24 cellular contexts compared by ENCODE assay signal in the genomic region with DNA sequence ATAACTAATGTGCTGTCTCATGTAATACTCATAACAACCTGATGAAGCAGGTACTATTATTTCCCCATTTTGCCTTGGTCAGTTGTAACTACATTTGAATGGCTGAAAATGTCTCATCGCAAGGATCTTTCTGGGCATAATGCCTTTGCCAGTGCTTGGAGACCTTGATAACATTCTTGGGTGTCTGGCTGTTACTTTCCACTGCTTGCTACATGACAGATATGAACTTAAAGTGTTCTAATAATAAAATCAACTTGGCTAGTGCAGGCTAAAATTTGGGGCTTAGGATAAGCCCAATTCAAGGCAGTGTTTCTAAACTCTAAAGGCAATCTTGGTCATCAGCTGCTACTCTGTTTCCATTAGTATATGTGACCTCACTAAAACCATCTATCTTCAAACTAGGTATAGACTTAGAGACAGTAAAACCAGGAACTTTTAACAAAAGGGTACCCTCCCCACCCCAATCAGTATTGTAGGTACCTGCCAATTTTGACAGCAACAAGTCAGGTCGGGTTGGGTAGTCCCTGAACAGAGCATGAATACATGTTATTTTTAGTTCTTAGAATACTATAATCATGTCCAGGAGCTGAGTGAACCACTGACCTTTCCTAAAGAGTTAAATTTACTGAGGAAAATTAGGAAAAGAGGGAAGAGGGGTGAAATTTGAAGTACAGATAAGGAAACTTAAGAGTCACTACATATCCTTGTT.
"Had no signal": no experiment of that assay in that cellular context is flagged by ENCODE, and none has a peak within 500 bp of the region (broad histone marks: within the 10 kb centered on the region; RNA-seq: fewer than 3 reads in every experiment).

No MANE protein-coding gene starts in this region.

- H3K9me3 ChIP-seq: breast epithelium, esophagus squamous epithelium had no signal

- H3K9me3 Mint-ChIP-seq: nephron had no signal

- DNase-seq: activated CD4-positive, alpha-beta T cell treated with anti-CD3 and anti-CD28 coated beads for 48 hours; activated CD4-positive, CD25-positive, alpha-beta regulatory T cell; activated CD8-positive, alpha-beta T cell treated with anti-CD3 and anti-CD28 coated beads, Interleukin-2, amount 10 ng/mL, durations not matched to agents 7 days and 5 days; activated effector memory CD4-positive, alpha-beta T cell treated with anti-CD3 and anti-CD28 coated beads, Interleukin-2, amount 50 U/mL, for 16 hours; activated naive CD4-positive, alpha-beta T cell treated with anti-CD3 and anti-CD28 coated beads, Interleukin-2, amount 50 U/mL, for 16 hours; activated T-cell treated with anti-CD3 and anti-CD28 coated beads, Interleukin-2, amount 50 U/mL, for 24 hours; cerebellar nuclear complex; effector memory CD4-positive, alpha-beta T cell; esophagus squamous epithelium; hippocampal formation; left colon; midbrain; retina; stimulated activated CD4-positive, alpha-beta T cell treated with anti-CD3 and anti-CD28 coated beads, Interleukin-2, amount 100 ng/mL, for 24 hours; stimulated activated naive CD8-positive, alpha-beta T cell treated with anti-CD3 and anti-CD28 coated beads, Interleukin-15, Interleukin-2, amounts not matched to agents 100 U/mL and 50 U/mL, for 24 hours; substantia nigra; SW 1271; transverse colon had no signal

- H3K27me3 ChIP-seq: breast epithelium, esophagus squamous epithelium, transverse colon had no signal

- FAIRE-seq: endothelial cell of umbilical vein, islet of Langerhans, TTC549 had no signal

- H3K4me3 Mint-ChIP-seq: activated CD8-positive, alpha-beta T cell treated with anti-CD3 and anti-CD28 coated beads, Interleukin-2, amount 10 ng/mL, durations not matched to agents 7 days and 5 days; activated T-cell treated with anti-CD3 and anti-CD28 coated beads, Interleukin-2, amount 50 U/mL, for 24 hours; dendritic cell treated with granulocyte-macrophage colony-stimulating factor and Interleukin-4, amounts not matched to agents 40 ng/mL and 50 ng/mL, for 4 days; nephron had no signal

- H3K36me3 ChIP-seq: breast epithelium, esophagus squamous epithelium, transverse colon had no signal

- H3K27me3 Mint-ChIP-seq: activated T-cell treated with anti-CD3 and anti-CD28 coated beads, Interleukin-2, amount 50 U/mL, for 24 hours; dendritic cell treated with granulocyte-macrophage colony-stimulating factor and Interleukin-4, amounts not matched to agents 40 ng/mL and 50 ng/mL, for 4 days had no signal

- ATAC-seq: activated CD8-positive, alpha-beta T cell treated with anti-CD3 and anti-CD28 coated beads, Interleukin-2, amount 10 ng/mL, durations not matched to agents 7 days and 5 days; left colon; stimulated activated naive CD8-positive, alpha-beta T cell treated with anti-CD3 and anti-CD28 coated beads, Interleukin-15, Interleukin-2, amounts not matched to agents 100 U/mL and 50 U/mL, for 24 hours had no signal

- H3K27ac ChIP-seq: breast epithelium, esophagus squamous epithelium, transverse colon had no signal

- H3K27ac Mint-ChIP-seq: activated CD8-positive, alpha-beta T cell treated with anti-CD3 and anti-CD28 coated beads, Interleukin-2, amount 10 ng/mL, durations not matched to agents 7 days and 5 days; activated T-cell treated with anti-CD3 and anti-CD28 coated beads, Interleukin-2, amount 50 U/mL, for 24 hours; dendritic cell treated with granulocyte-macrophage colony-stimulating factor and Interleukin-4, amounts not matched to agents 40 ng/mL and 50 ng/mL, for 4 days; nephron had no signal

- H3K4me3 ChIP-seq: breast epithelium, esophagus squamous epithelium, transverse colon had no signal

- H3K4me1 Mint-ChIP-seq: nephron had no signal

- H3K4me1 ChIP-seq: breast epithelium had no signal
